8 cellular contexts compared by ENCODE assay signal in the genomic region with DNA sequence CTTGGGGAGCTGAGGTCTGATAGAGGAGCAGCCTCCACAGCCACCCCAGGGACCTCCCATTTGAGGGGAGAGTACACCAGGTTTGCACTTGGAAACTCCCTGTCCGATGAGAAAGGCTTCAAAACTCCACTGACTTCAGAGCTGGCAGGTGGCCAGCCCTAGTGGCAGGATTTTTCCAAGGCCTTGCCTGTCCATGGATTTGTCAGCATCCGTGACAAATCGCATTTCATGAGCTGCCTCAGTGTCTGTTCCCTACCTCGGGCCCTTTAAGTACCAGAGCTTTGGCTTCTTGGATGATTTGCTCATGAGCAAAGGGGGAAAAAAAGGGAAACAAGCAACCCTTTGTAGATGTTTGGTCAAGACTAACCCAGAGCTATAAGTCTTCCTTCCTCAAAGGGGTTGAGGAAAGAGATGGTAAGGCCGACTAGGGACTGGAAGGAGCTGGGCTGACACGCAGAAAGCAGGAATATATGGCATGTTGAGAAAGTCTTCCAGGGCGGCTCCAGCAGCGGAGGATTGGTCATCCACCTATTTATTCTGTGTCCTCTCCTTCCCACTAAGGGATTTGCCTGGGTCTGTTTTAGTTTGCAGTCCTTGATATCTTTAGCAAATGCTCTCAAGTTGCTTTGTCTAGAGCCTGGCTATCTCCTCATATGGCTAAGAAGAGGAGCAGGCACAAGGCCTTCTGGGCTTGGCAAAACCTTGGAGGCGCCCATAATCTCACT. TPM values are rescaled to one million over a fixed set of nuclear protein-coding genes. Genes with fewer than 3 reads are reported as not detected.
DNase-seq lines count a peak whose midpoint lies in the region; ATAC-seq and TF ChIP-seq lines count a peak whose summit lies in the region.

No MANE protein-coding gene starts in this region.

- POLR2A ChIA-PET in Panc1 (lab: Charles Lee) = interaction anchor here (0.6 to 0.7 kb wide), 2 partner anchors 16 to 108 kb away, joined by 3 to 5 read pairs; no protein-coding TSS in a partner anchor

- peak overlapping the region; percentile 63 for H2AFZ ChIP-seq in GM23248

- peaks cover 20% of the 10 kb centered on the region for H3K79me2 ChIP-seq in GM23248 (ENCODE audit: insufficient read depth)

- in situ Hi-C loops in GM23248 (cut with MboI) (no loop called here), Panc1 (cut with HindIII; ENCODE audit: low pct_unique_long_range_greater_than_20kb, low sequenced_read_pairs) (no loop called here)

- no peaks in the 10 kb centered on the region for H3K9me3 ChIP-seq in GM23248 (ENCODE audit: low read depth)
- no peaks in the 10 kb centered on the region for H3K9me3 ChIP-seq in Panc1 (ENCODE audit: control insufficient read depth, insufficient read depth, low read depth, low read length)
- no peaks in the 10 kb centered on the region for H3K9me3 ChIP-seq in muscle layer of duodenum (ENCODE audit: control insufficient read depth in 1 of 2, low read length in 2 of 2)

- H3K27ac ChIP-seq in GM23248 (peak overlapping the region; percentile 95), Panc1 (ENCODE audit: low read length) (peak overlapping the region; percentile 93), muscle layer of duodenum (ENCODE audit: low read length) (peak overlapping the region; percentile 91)

- peaks cover 46% of the 10 kb centered on the region for H3F3A ChIP-seq in GM23248 (ENCODE audit: insufficient read depth)

- H3K27me3 ChIP-seq in GM23248 (replicated peaks; ENCODE audit: insufficient read depth) (no peaks in the 10 kb centered on the region), Panc1 (ENCODE audit: control insufficient read depth, insufficient read depth, low read length) (no peaks in the 10 kb centered on the region), muscle layer of duodenum (ENCODE audit: low read depth, low read length) (no peaks in the 10 kb centered on the region)

- no TSS peak for BruUV-seq in Panc1 (replicated peaks; lab: Mats Ljungman, UMichigan)

- H3K9ac ChIP-seq in GM23248 = peak overlapping the region; percentile 82

- intact Hi-C loops in Panc1 (cut with micrococcal nuclease; ENCODE audit: unreplicated experiment) = no loop called here

- H3K4me3 ChIP-seq in GM23248 (peak overlapping the region; percentile 18), Panc1 (ENCODE audit: low read depth in 2 of 2, low read length in 2 of 2) (no peak overlapping the region), epithelial cell of proximal tubule (ENCODE audit: low read depth, low read length) (no peak overlapping the region), muscle layer of duodenum (ENCODE audit: low read depth in 1 of 2, low read length in 2 of 2) (peak overlapping the region in 1 of 2 donors; percentile 26)

- H3K9me2 ChIP-seq in GM23248 (ENCODE audit: insufficient read depth) = no peaks in the 10 kb centered on the region

- H3K4me1 ChIP-seq in GM23248 (ENCODE audit: insufficient read depth) (peaks cover 52% of the 10 kb centered on the region), Panc1 (ENCODE audit: control insufficient read depth, insufficient read depth, low read length) (peaks cover 55% of the 10 kb centered on the region), muscle layer of duodenum (ENCODE audit: control insufficient read depth in 1 of 2, insufficient read depth in 2 of 2, low read length in 2 of 2) (peaks cover 11 to 27% of the 10 kb centered on the region in 2 donors)

- peak overlapping the region; percentile 53 for H3K4me2 ChIP-seq in GM23248 (ENCODE audit: unreplicated experiment)

- H4K20me1 ChIP-seq in GM23248 (ENCODE audit: insufficient read depth) = no peaks in the 10 kb centered on the region

- no peaks in the 10 kb centered on the region for H3K36me3 ChIP-seq in GM23248 (ENCODE audit: low read depth)
- H3K36me3 ChIP-seq in Panc1 (ENCODE audit: control insufficient read depth, insufficient read depth, low read length) = no peaks in the 10 kb centered on the region; the same call in 1 of the 2 replicates
- peaks cover 0 to 4% of the 10 kb centered on the region in 2 donors for H3K36me3 ChIP-seq in muscle layer of duodenum (ENCODE audit: control insufficient read depth in 1 of 2, insufficient read depth in 2 of 2, low read length in 2 of 2)

- peak; percentile 98 for DNase-seq in GM23248
- DNase-seq in Panc1 (ENCODE audit: low read depth, low spot score) = peak; percentile 83
- DNase-seq in epithelial cell of proximal tubule (ENCODE audit: low read depth) = peak; percentile 91
- DNase-seq in islet precursor cell = no peak
- no peak for DNase-seq in DMS153 treated with DMSO at 0.1 percent for 48 hours (lab: John Stamatoyannopoulos, UW; ENCODE audit: unreplicated experiment)
- no peak for DNase-seq in activated CD8-positive, alpha-beta memory T cell treated with anti-CD3 and anti-CD28 coated beads, Interleukin-2, amount 50 U/mL, for 4 hours

- peak; percentile 49 for ATAC-seq in Panc1
- ATAC-seq in GM18870 (IDR thresholded peaks at IDR 0.05; ENCODE audit: unreplicated experiment) = no peak

- CTCF ChIA-PET in Panc1 (lab: Charles Lee) = interaction anchor here (1.0 kb wide), 1 partner anchor 25 kb away, joined by 5 read pairs; no protein-coding TSS in a partner anchor

- no peak; the same call in 1 of the 2 replicates for TF ChIP-seq CTCF in Panc1 (IDR thresholded peaks at IDR 0.05)
- peak; percentile 59 for TF ChIP-seq CTCF in epithelial cell of proximal tubule (conservative IDR thresholded peaks at IDR 0.05; ENCODE audit: low read depth, low read length)

- 32% methylated on average over 9 of the region's 9 CpGs for WGBS in GM23248 (ENCODE audit: low coverage in 1 of 2, low lambda C conversion rate in 2 of 2, missing lambda C conversion rate in 2 of 2), 2 experiments

RNA-seq across cellular contexts. Expression of a gene that starts 2.7 kb away (rescaled TPM):
- 407 and 458 TPM in 2 replicates for total RNA-seq in GM23248 (2014; rRNA removed; shearing (Covaris generic))
- 123 and 126 TPM in 2 replicates for polyA plus RNA-seq in GM23248 (2016; fragmentation: Nextera tagmentation; extraction: Ambion mirVana)
- total RNA-seq in Panc1 (2021; ENCODE audit: unreplicated experiment) (171 TPM), epithelial cell of proximal tubule (57.7 and 156 TPM in 2 replicates)
- 324 TPM for polyA plus RNA-seq in Panc1 (2012; ENCODE audit: insufficient read length)

RNA-seq across cellular contexts. Expression of a gene that starts 37.0 kb away (rescaled TPM):
- total RNA-seq in GM23248 (2014; rRNA removed; shearing (Covaris generic)) = not detected in 2 replicates
- not detected in 2 replicates for polyA plus RNA-seq in GM23248 (2016; fragmentation: Nextera tagmentation; extraction: Ambion mirVana)
- total RNA-seq in Panc1 (2021; ENCODE audit: unreplicated experiment) (3.4 TPM), epithelial cell of proximal tubule (not detected in 2 replicates)
- not detected for polyA plus RNA-seq in Panc1 (2012; ENCODE audit: insufficient read length)

Comparison
In these comparisons a context has a peak if more than half of its experiments do, and no peak if none do; other contexts are left out.
1. DNase-seq: peak in GM23248 (single experiment), Panc1 (single experiment) and epithelial cell of proximal tubule (single experiment); none in islet precursor cell (single experiment), DMS153 treated with DMSO at 0.1 percent for 48 hours (single experiment) and activated CD8-positive, alpha-beta memory T cell treated with anti-CD3 and anti-CD28 coated beads, Interleukin-2, amount 50 U/mL, for 4 hours (single experiment).
2. Peak in every context shown above with its lines, with median percentiles within 50 percentile points of each other: H3K27ac ChIP-seq.